17 cellular contexts compared by ENCODE assay signal in the genomic region with DNA sequence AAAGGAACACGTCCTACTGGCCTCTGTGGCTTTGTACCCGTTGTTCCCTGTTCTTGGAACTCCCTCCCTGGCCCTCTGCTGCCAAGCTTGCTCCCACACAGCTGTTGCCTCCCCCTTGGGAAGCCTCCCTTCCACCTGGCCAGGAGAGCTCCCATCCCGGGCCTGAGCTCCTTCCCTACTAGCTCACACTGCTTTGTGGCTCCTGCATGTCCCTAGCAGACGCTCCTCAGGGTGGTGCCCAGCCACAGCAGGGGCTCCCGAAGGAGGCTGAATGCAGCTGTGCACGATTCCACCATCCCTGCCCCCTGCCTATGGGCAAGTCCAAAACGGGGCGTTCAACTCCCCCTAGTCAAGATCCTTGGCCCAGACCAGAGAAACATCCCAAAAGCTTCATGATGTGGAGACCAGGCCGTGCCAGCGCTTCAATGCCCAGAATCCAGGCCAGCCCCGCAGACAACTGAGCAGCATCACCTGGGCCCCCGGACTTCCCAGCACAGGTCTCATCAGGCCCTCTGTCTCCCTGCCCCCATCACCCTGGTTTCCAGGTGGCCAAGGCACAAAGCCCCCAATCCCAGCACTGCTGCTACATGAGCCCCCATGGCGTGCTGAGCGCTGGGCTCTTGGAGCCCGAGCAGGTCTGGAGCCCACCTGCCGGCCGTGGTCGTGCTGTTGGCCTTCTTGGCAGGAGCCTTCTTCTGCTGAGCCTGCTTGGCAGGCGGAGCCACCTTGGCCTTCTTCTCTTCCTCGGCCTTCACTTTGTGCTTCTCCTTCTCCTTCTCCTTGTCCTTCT.
"Had no signal": no experiment of that assay in that cellular context is flagged by ENCODE, and none has a peak within 500 bp of the region (broad histone marks: within the 10 kb centered on the region; RNA-seq: fewer than 3 reads in every experiment).

No MANE protein-coding gene starts in this region.

- H3K27me3 Mint-ChIP-seq: activated CD8-positive, alpha-beta memory T cell treated with anti-CD3 and anti-CD28 coated beads, Interleukin-2, amount 10 ng/mL, durations not matched to agents 7 days and 5 days; activated naive CD4-positive, alpha-beta T cell treated with anti-CD3 and anti-CD28 coated beads, Interleukin-2, amount 50 U/mL, for 24 hours; stimulated activated naive B cell treated with anti-CD40 and anti-IgM and Interleukin-4, amounts not matched to agents 10 μg/mL and 1 μg/mL and 100 μg/mL, for 72 hours; T-helper 17 cell had no signal

- H3K4me3 Mint-ChIP-seq: activated CD8-positive, alpha-beta memory T cell treated with anti-CD3 and anti-CD28 coated beads, Interleukin-2, amount 10 ng/mL, durations not matched to agents 7 days and 5 days; activated naive CD4-positive, alpha-beta T cell treated with anti-CD3 and anti-CD28 coated beads, Interleukin-2, amount 50 U/mL, for 24 hours; neural crest cell; stimulated activated naive B cell treated with anti-CD40 and anti-IgM and Interleukin-4, amounts not matched to agents 10 μg/mL and 1 μg/mL and 100 μg/mL, for 72 hours; T-helper 17 cell had no signal

- H3K4me3 ChIP-seq: left lung, transverse colon, vagina had no signal

- H3K4me1 Mint-ChIP-seq: activated CD8-positive, alpha-beta memory T cell treated with anti-CD3 and anti-CD28 coated beads, Interleukin-2, amount 10 ng/mL, durations not matched to agents 7 days and 5 days; activated naive CD4-positive, alpha-beta T cell treated with anti-CD3 and anti-CD28 coated beads, Interleukin-2, amount 50 U/mL, for 24 hours; neural crest cell; stimulated activated naive B cell treated with anti-CD40 and anti-IgM and Interleukin-4, amounts not matched to agents 10 μg/mL and 1 μg/mL and 100 μg/mL, for 72 hours had no signal

- H3K9me3 ChIP-seq: left lung, transverse colon had no signal

- H3K4me1 ChIP-seq: vagina had no signal

- H3K9me3 Mint-ChIP-seq: activated naive CD4-positive, alpha-beta T cell treated with anti-CD3 and anti-CD28 coated beads, Interleukin-2, amount 50 U/mL, for 24 hours had no signal

- H3K27ac Mint-ChIP-seq: activated CD8-positive, alpha-beta memory T cell treated with anti-CD3 and anti-CD28 coated beads, Interleukin-2, amount 10 ng/mL, durations not matched to agents 7 days and 5 days; activated naive CD4-positive, alpha-beta T cell treated with anti-CD3 and anti-CD28 coated beads, Interleukin-2, amount 50 U/mL, for 24 hours; stimulated activated naive B cell treated with anti-CD40 and anti-IgM and Interleukin-4, amounts not matched to agents 10 μg/mL and 1 μg/mL and 100 μg/mL, for 72 hours; T-helper 17 cell had no signal

- DNase-seq: activated CD4-positive, alpha-beta T cell treated with anti-CD3 and anti-CD28 coated beads, Interleukin-2, amount 50 U/mL, for 48 hours; activated CD8-positive, alpha-beta memory T cell treated with anti-CD3 and anti-CD28 coated beads, Interleukin-2, amount 10 ng/mL, durations not matched to agents 7 days and 5 days; activated T-cell treated with anti-CD3 and anti-CD28 coated beads, Interleukin-2, amount 50 U/mL, for 1 hour; central memory CD4-positive, alpha-beta T cell; cortex of kidney; effector memory CD4-positive, alpha-beta T cell; islet precursor cell; stimulated activated naive B cell treated with anti-CD40 and anti-IgM and Interleukin-4, amounts not matched to agents 10 μg/mL and 1 μg/mL and 100 μg/mL, for 72 hours; T-helper 17 cell; transverse colon; WERI-Rb-1 had no signal

- H3K27me3 ChIP-seq: left lung, transverse colon, vagina had no signal

- ATAC-seq: activated CD8-positive, alpha-beta memory T cell treated with anti-CD3 and anti-CD28 coated beads, Interleukin-2, amount 10 ng/mL, durations not matched to agents 7 days and 5 days; left lung; stimulated activated naive B cell treated with anti-CD40 and anti-IgM and Interleukin-4, amounts not matched to agents 10 μg/mL and 1 μg/mL and 100 μg/mL, for 72 hours; T-helper 17 cell had no signal

- H3K27ac ChIP-seq: epithelial cell of prostate, left lung, transverse colon, vagina, WERI-Rb-1 had no signal

- FAIRE-seq: frontal cortex had no signal
